ENCODE assay signal across 8 cellular contexts in the genomic region with DNA sequence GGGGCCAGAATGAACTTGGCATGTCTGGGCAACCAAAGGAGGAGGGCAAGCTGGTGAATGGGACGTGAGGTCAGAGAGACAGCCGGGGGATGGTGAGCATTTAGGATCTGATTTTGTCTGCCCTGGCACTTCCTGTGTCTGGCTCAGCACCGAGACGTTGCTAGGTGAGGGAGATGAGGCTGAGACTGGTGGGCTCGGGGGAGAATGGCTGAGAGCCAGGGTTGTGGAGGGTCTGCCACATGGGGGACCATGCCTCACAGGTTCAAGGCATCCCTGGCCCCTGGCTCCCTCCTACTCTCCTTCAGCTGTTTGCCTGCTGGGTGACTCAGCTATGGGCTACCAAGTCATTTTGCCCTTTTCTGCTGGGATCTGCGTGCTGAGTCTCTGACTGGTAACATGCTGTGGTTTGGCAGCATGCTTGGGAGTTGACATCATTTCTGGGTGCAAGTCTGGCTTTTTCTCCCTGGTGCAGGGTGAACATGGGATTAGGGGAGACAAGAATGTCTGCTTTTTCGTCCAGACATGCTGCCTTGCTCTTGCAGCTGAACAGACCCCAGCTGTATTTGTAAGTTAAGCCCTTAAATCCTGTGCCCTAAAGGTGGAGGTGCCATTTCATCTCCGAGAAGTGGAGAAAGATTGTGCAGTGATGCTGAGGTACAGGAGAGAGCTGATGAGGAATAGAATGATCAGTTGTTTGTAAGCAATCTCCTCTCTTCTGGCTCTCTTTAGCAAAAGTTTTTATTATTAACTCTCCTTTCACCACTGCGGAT. TPM values are rescaled to one million over a fixed set of nuclear protein-coding genes. Genes with fewer than 3 reads are reported as not detected.
DNase-seq lines count a peak whose midpoint lies in the region; ATAC-seq and TF ChIP-seq lines count a peak whose summit lies in the region.

No MANE protein-coding gene starts in this region.

- H3K4me3 ChIP-seq in MG63: no peak overlapping the region
- no peak overlapping the region for H3K4me3 ChIP-seq in fibroblast of villous mesenchyme (ENCODE audit: low read depth, low read length)
- H3K4me3 ChIP-seq in smooth muscle cell: no peak overlapping the region

- peak overlapping the region; percentile 77 for H3K4me2 ChIP-seq in smooth muscle cell

- ATAC-seq in HG02938 (IDR thresholded peaks at IDR 0.05; ENCODE audit: unreplicated experiment): no peak

- H4K20me1 ChIP-seq in smooth muscle cell (ENCODE audit: low read depth): no peaks in the 10 kb centered on the region

- peak overlapping the region; percentile 98 for H3K27ac ChIP-seq in smooth muscle cell (ENCODE audit: low read depth)

- H3K9me3 ChIP-seq in MG63 (peaks cover 6% of the 10 kb centered on the region; the same call in 1 of the 2 replicates), smooth muscle cell (replicated peaks; ENCODE audit: low read depth) (no peaks in the 10 kb centered on the region)

- H3K9ac ChIP-seq in smooth muscle cell (ENCODE audit: low read depth): peak overlapping the region; percentile 87

- H3K27me3 ChIP-seq in MG63: no peaks in the 10 kb centered on the region
- H3K27me3 ChIP-seq in smooth muscle cell (ENCODE audit: low read depth): no peaks in the 10 kb centered on the region

- peaks cover 90% of the 10 kb centered on the region for H3K79me2 ChIP-seq in smooth muscle cell (ENCODE audit: low read depth)

- TF ChIP-seq CTCF in fibroblast of villous mesenchyme (IDR thresholded peaks at IDR 0.05; ENCODE audit: insufficient read depth, low read depth, low read length): no peak
- no peak for TF ChIP-seq CTCF in smooth muscle cell (IDR thresholded peaks at IDR 0.05; ENCODE audit: borderline replicate concordance, insufficient read depth, poor library complexity, severe bottlenecking)

- DNase-seq in GF-D8 (lab: John Stamatoyannopoulos, UW) (peak; percentile 19), MG63 (peak; percentile 98), fibroblast of villous mesenchyme (ENCODE audit: low read depth) (peak; percentile 99), smooth muscle cell (lab: John Stamatoyannopoulos, UW; ENCODE audit: unreplicated experiment) (peak; percentile 37), superior temporal gyrus (ENCODE audit: extremely low spot score) (no peak), SHP77 (lab: John Stamatoyannopoulos, UW) (no peak)
- DNase-seq in activated CD8-positive, alpha-beta memory T cell treated with anti-CD3 and anti-CD28 coated beads, Interleukin-2, amount 50 U/mL, for 48 hours: peak; percentile 81

- peaks cover 43% of the 10 kb centered on the region for H3K4me1 ChIP-seq in smooth muscle cell (ENCODE audit: low read depth)

- peaks cover 43% of the 10 kb centered on the region for H3F3A ChIP-seq in smooth muscle cell (ENCODE audit: low read depth)

- 10% methylated on average over 9 of the region's 9 CpGs for WGBS in smooth muscle cell (ENCODE audit: low lambda C conversion rate)

- no peak overlapping the region for H2AFZ ChIP-seq in smooth muscle cell (ENCODE audit: low read depth)

- H3K36me3 ChIP-seq in MG63 (peaks cover 11% of the 10 kb centered on the region), smooth muscle cell (ENCODE audit: low read depth) (no peaks in the 10 kb centered on the region)

RNA-seq across cellular contexts. Expression of gene GALNT2, which starts 17.6 kb away (rescaled TPM):
- total RNA-seq in MG63 (2014; rRNA removed; shearing (Covaris generic); ENCODE audit: low replicate concordance): 107 and 149 TPM in 2 replicates
- total RNA-seq in fibroblast of villous mesenchyme (67.0 and 69.5 TPM in 2 replicates), smooth muscle cell (76.4 and 91.0 TPM in 2 replicates)
- 152 and 162 TPM in 2 replicates for polyA plus RNA-seq in smooth muscle cell

Comparison
In these comparisons a context has a peak if more than half of its experiments do, and no peak if none do; other contexts are left out.
1. DNase-seq: peak in GF-D8 (single experiment), MG63 (single experiment), activated CD8-positive, alpha-beta memory T cell treated with anti-CD3 and anti-CD28 coated beads, Interleukin-2, amount 50 U/mL, for 48 hours (single experiment), fibroblast of villous mesenchyme (single experiment) and smooth muscle cell (single experiment); none in superior temporal gyrus (single experiment) and SHP77 (0 of 2).